Comparison of ENCODE assay signal across 16 cellular contexts in the genomic region with DNA sequence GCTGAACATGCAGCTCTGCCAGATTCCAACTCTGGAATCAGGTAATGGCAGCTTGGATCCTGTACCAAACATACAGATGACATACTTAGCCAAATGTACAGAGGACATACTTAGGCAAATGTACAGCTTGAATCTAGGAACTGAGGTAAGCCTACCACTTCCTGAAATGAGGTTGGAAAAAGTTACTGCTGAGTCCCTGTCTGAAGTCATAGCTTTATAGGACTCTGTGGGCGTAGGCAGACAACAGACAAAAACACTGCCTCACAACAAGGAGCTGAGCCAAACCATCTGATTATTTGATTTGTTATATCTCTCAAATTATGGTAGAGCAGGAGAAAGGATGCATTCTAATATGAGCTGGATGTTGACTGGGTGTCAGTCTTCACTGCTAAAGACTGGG.
DNase-seq lines count a peak whose midpoint lies in the region; ATAC-seq and TF ChIP-seq lines count a peak whose summit lies in the region.
"Had no signal": no experiment of that assay in that cellular context is flagged by ENCODE, and none has a peak within 500 bp of the region (broad histone marks: within the 10 kb centered on the region; RNA-seq: fewer than 3 reads in every experiment).

No MANE protein-coding gene starts in this region.

- no peaks in the 10 kb centered on the region for H3K36me3 Mint-ChIP-seq in CD8-positive, alpha-beta T cell
- H3K36me3 Mint-ChIP-seq: naive thymus-derived CD4-positive, alpha-beta T cell had no signal

- H2BK5ac ChIP-seq in mesenchymal stem cell (ENCODE audit: low read depth, low read length, poor library complexity, severe bottlenecking) = no peak overlapping the region

- peak overlapping the region; percentile 28; the same call in 1 of the 2 replicates for H2AFZ ChIP-seq in GM23248
- no peak overlapping the region for H2AFZ ChIP-seq in mesenchymal stem cell (ENCODE audit: low read depth, low read length)

- POLR2A ChIA-PET in CD8-positive, alpha-beta T cell (lab: Charles Lee) = no interaction called here

- H3K4me1 ChIP-seq in GM23248 (ENCODE audit: insufficient read depth) = peaks cover 21% of the 10 kb centered on the region
- no peaks in the 10 kb centered on the region for H3K4me1 ChIP-seq in mesenchymal stem cell (ENCODE audit: control insufficient read depth, insufficient read depth, low read depth, low read length)
- H3K4me1 ChIP-seq in CD8-positive, alpha-beta T cell (ENCODE audit: insufficient read depth, low read length) = no peaks in the 10 kb centered on the region
- peaks cover 0 to 5% (median 0%) of the 10 kb centered on the region in 4 donors for H3K4me1 ChIP-seq in esophagus muscularis mucosa
- H3K4me1 ChIP-seq: adrenal gland, psoas muscle had no signal

- H3K14ac ChIP-seq in mesenchymal stem cell (ENCODE audit: low read length in 2 of 2) = no peak overlapping the region

- no peaks in the 10 kb centered on the region for H3K9me2 ChIP-seq in GM23248 (ENCODE audit: insufficient read depth)

- no peak overlapping the region for H2BK12ac ChIP-seq in mesenchymal stem cell (ENCODE audit: low read length in 2 of 2)

- H3K27me3 Mint-ChIP-seq in CD8-positive, alpha-beta T cell (ENCODE audit: low read depth) = no peaks in the 10 kb centered on the region
- H3K27me3 Mint-ChIP-seq: activated CD4-positive, alpha-beta T cell treated with anti-CD3 and anti-CD28 coated beads, Interleukin-2, amount 10 ng/mL, durations not matched to agents 7 days and 5 days; naive thymus-derived CD4-positive, alpha-beta T cell had no signal

- no peak overlapping the region for H3K4me3 ChIP-seq in GM23248
- no peak overlapping the region for H3K4me3 ChIP-seq in mesenchymal stem cell (ENCODE audit: insufficient read depth in 1 of 2, low read depth in 1 of 2, low read length in 2 of 2)
- H3K4me3 ChIP-seq in CD8-positive, alpha-beta T cell (ENCODE audit: low read depth, low read length) = no peak overlapping the region
- H3K4me3 ChIP-seq in esophagus muscularis mucosa = no peak overlapping the region
- H3K4me3 ChIP-seq: adrenal gland, left ventricle myocardium inferior, psoas muscle had no signal

- ATAC-seq in CD8-positive, alpha-beta T cell = no peak
- ATAC-seq: naive thymus-derived CD4-positive, alpha-beta T cell; psoas muscle had no signal

- in situ Hi-C loops in GM23248 (cut with MboI) = no loop called here

- H3K79me2 ChIP-seq in GM23248 (ENCODE audit: insufficient read depth) = no peaks in the 10 kb centered on the region

- H2AK5ac ChIP-seq in mesenchymal stem cell (ENCODE audit: low read length, severe bottlenecking) = no peak overlapping the region

- H4K20me1 ChIP-seq in GM23248 (ENCODE audit: insufficient read depth) = no peaks in the 10 kb centered on the region

- 84 to 86% methylated on average over 1 of the region's 1 CpG for WGBS in GM23248 (ENCODE audit: low coverage in 1 of 2, low lambda C conversion rate in 2 of 2, missing lambda C conversion rate in 2 of 2), 2 experiments
- no CpG with 5 or more reads among the region's 1 CpG for WGBS in mesenchymal stem cell
- WGBS in esophagus muscularis mucosa = 90% methylated on average over 1 of the region's 1 CpG

- H3K4ac ChIP-seq in mesenchymal stem cell (ENCODE audit: low read depth in 1 of 2, low read length in 2 of 2) = no peak overlapping the region

- no peaks in the 10 kb centered on the region for H3K79me1 ChIP-seq in mesenchymal stem cell (replicated peaks; ENCODE audit: low read length, poor library complexity, severe bottlenecking)

- peak; percentile 22 for DNase-seq in EH (ENCODE audit: low read depth)
- peak; percentile 66 for DNase-seq in GM23248
- DNase-seq in OCI-M1 (lab: John Stamatoyannopoulos, UW) = peak; percentile 54
- DNase-seq in mesenchymal stem cell = no peak
- no peak for DNase-seq in CD8-positive, alpha-beta T cell
- DNase-seq in occipital lobe (lab: John Stamatoyannopoulos, UW) = no peak
- no peak for DNase-seq in esophagus muscularis mucosa (ENCODE audit: extremely low spot score)
- no peak for DNase-seq in hepatic stellate cell (ENCODE audit: low spot score)
- DNase-seq: activated CD4-positive, alpha-beta T cell treated with anti-CD3 and anti-CD28 coated beads, Interleukin-2, amount 10 ng/mL, durations not matched to agents 7 days and 5 days; adrenal gland; left ventricle myocardium inferior; naive thymus-derived CD4-positive, alpha-beta T cell; NCI-H1048; NCI-H774; psoas muscle had no signal

- CTCF ChIA-PET in CD8-positive, alpha-beta T cell (lab: Charles Lee) = no interaction called here

- H4K91ac ChIP-seq in mesenchymal stem cell (ENCODE audit: low read length) = no peak overlapping the region

- H3K23ac ChIP-seq in mesenchymal stem cell (ENCODE audit: low read length in 2 of 2) = no peak overlapping the region

- H3K18ac ChIP-seq in mesenchymal stem cell (ENCODE audit: low read depth in 1 of 2, low read length in 2 of 2) = no peak overlapping the region

- H3K9me3 Mint-ChIP-seq in CD8-positive, alpha-beta T cell = no peaks in the 10 kb centered on the region
- H3K9me3 Mint-ChIP-seq: activated CD4-positive, alpha-beta T cell treated with anti-CD3 and anti-CD28 coated beads, Interleukin-2, amount 10 ng/mL, durations not matched to agents 7 days and 5 days had no signal

- no peaks in the 10 kb centered on the region for H3K4me1 Mint-ChIP-seq in CD8-positive, alpha-beta T cell (ENCODE audit: low read depth)
- H3K4me1 Mint-ChIP-seq: activated CD4-positive, alpha-beta T cell treated with anti-CD3 and anti-CD28 coated beads, Interleukin-2, amount 10 ng/mL, durations not matched to agents 7 days and 5 days; naive thymus-derived CD4-positive, alpha-beta T cell had no signal

- H3K36me3 ChIP-seq in GM23248 (ENCODE audit: low read depth) = no peaks in the 10 kb centered on the region
- H3K36me3 ChIP-seq in mesenchymal stem cell (ENCODE audit: control insufficient read depth in 1 of 2, insufficient read depth in 2 of 2, low read depth in 1 of 2, low read length in 2 of 2) = no peaks in the 10 kb centered on the region
- no peaks in the 10 kb centered on the region for H3K36me3 ChIP-seq in CD8-positive, alpha-beta T cell (ENCODE audit: insufficient read depth, low read length)
- H3K36me3 ChIP-seq in esophagus muscularis mucosa = no peaks in the 10 kb centered on the region
- H3K36me3 ChIP-seq: adrenal gland, left ventricle myocardium inferior had no signal

- H2BK120ac ChIP-seq in mesenchymal stem cell (ENCODE audit: low read depth, low read length) = no peak overlapping the region

- no peak for TF ChIP-seq POLR2A in esophagus muscularis mucosa (IDR thresholded peaks at IDR 0.05; ENCODE audit: low read depth)

- no peak for TF ChIP-seq EP300 in esophagus muscularis mucosa (IDR thresholded peaks at IDR 0.05)

- no peak overlapping the region for H2BK15ac ChIP-seq in mesenchymal stem cell (ENCODE audit: low read depth, poor library complexity, severe bottlenecking)

- no peak for TF ChIP-seq CTCF in CD8-positive, alpha-beta T cell (IDR thresholded peaks at IDR 0.05)
- TF ChIP-seq CTCF in esophagus muscularis mucosa (IDR thresholded peaks at IDR 0.05) = no peak

- no peak overlapping the region for H3K9ac ChIP-seq in GM23248
- H3K9ac ChIP-seq in mesenchymal stem cell (ENCODE audit: low read length) = peak overlapping the region; percentile 43

- H4K8ac ChIP-seq in mesenchymal stem cell (ENCODE audit: low read length) = no peak overlapping the region

- H3K9me3 ChIP-seq in GM23248 (ENCODE audit: low read depth) (no peaks in the 10 kb centered on the region), mesenchymal stem cell (ENCODE audit: control insufficient read depth, low read length) (no peaks in the 10 kb centered on the region), esophagus muscularis mucosa (no peaks in the 10 kb centered on the region)
- H3K9me3 ChIP-seq in CD8-positive, alpha-beta T cell (ENCODE audit: low read length) = no peaks in the 10 kb centered on the region
- H3K9me3 ChIP-seq: adrenal gland, left ventricle myocardium inferior, psoas muscle had no signal

- H3K27ac ChIP-seq in GM23248 (no peak overlapping the region), mesenchymal stem cell (ENCODE audit: low read length, poor library complexity, severe bottlenecking) (no peak overlapping the region), esophagus muscularis mucosa (replicated peaks in 1 of 4) (no peak overlapping the region)
- no peak overlapping the region for H3K27ac ChIP-seq in CD8-positive, alpha-beta T cell (ENCODE audit: low read depth, low read length)
- H3K27ac ChIP-seq: adrenal gland, left ventricle myocardium inferior, psoas muscle had no signal

- intact Hi-C loops in CD8-positive, alpha-beta T cell (cut with DNase I, micrococcal nuclease) = no loop called here
- intact Hi-C loops in esophagus muscularis mucosa (cut with DNase I) = no loop called here

- H3K4me3 Mint-ChIP-seq in CD8-positive, alpha-beta T cell = no peak overlapping the region
- H3K4me3 Mint-ChIP-seq: activated CD4-positive, alpha-beta T cell treated with anti-CD3 and anti-CD28 coated beads, Interleukin-2, amount 10 ng/mL, durations not matched to agents 7 days and 5 days; naive thymus-derived CD4-positive, alpha-beta T cell; T-helper 1 cell treated with Interleukin-12 subunit alpha and Interleukin-12 subunit beta and Interleukin-4 antibody, amounts not matched to agents 30 μg/mL and 1 μg/mL, for 36 hours had no signal

- no peaks in the 10 kb centered on the region for H3F3A ChIP-seq in GM23248 (ENCODE audit: insufficient read depth)

- H3K4me2 ChIP-seq in GM23248 (ENCODE audit: unreplicated experiment) = no peak overlapping the region
- no peak overlapping the region for H3K4me2 ChIP-seq in mesenchymal stem cell (ENCODE audit: low read length, poor library complexity, severe bottlenecking)

- no peak overlapping the region for H3K27ac Mint-ChIP-seq in CD8-positive, alpha-beta T cell
- H3K27ac Mint-ChIP-seq: activated CD4-positive, alpha-beta T cell treated with anti-CD3 and anti-CD28 coated beads, Interleukin-2, amount 10 ng/mL, durations not matched to agents 7 days and 5 days; T-helper 1 cell treated with Interleukin-12 subunit alpha and Interleukin-12 subunit beta and Interleukin-4 antibody, amounts not matched to agents 30 μg/mL and 1 μg/mL, for 36 hours had no signal

- H3K27me3 ChIP-seq in GM23248 (replicated peaks; ENCODE audit: insufficient read depth) (no peaks in the 10 kb centered on the region), mesenchymal stem cell (ENCODE audit: control insufficient read depth in 1 of 2, insufficient read depth in 1 of 2, low read length in 2 of 2) (no peaks in the 10 kb centered on the region), esophagus muscularis mucosa (no peaks in the 10 kb centered on the region)
- H3K27me3 ChIP-seq in CD8-positive, alpha-beta T cell (ENCODE audit: insufficient read depth, low read length) = no peaks in the 10 kb centered on the region
- H3K27me3 ChIP-seq: adrenal gland had no signal

Comparison
In these comparisons a context has a peak if more than half of its experiments do, and no peak if none do; other contexts are left out.
1. DNase-seq: peak in EH (single experiment), GM23248 (single experiment) and OCI-M1 (single experiment); none in mesenchymal stem cell (single experiment), CD8-positive, alpha-beta T cell (0 of 7), occipital lobe (single experiment), esophagus muscularis mucosa (single experiment) and hepatic stellate cell (single experiment).